ENCODE assay signal across 1 cellular context in the genomic region with DNA sequence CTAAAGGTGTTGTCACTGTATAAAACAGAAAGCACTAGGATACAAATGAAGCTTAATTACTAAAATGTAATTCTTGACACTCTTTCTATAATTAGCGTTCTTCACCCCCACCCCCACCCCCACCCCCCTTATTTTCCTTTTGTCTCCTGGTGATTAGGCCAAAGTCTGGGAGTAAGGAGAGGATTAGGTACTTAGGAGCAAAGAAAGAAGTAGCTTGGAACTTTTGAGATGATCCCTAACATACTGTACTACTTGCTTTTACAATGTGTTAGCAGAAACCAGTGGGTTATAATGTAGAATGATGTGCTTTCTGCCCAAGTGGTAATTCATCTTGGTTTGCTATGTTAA.
TF ChIP-seq lines count a peak whose summit lies in the region.

No MANE protein-coding gene starts in this region.

TF ChIP-seq in WTC11, 78 proteins besides CTCF, POLR2A, EP300 and RAD21 (continued from another document):
- TF ChIP-seq, protein P1, sequence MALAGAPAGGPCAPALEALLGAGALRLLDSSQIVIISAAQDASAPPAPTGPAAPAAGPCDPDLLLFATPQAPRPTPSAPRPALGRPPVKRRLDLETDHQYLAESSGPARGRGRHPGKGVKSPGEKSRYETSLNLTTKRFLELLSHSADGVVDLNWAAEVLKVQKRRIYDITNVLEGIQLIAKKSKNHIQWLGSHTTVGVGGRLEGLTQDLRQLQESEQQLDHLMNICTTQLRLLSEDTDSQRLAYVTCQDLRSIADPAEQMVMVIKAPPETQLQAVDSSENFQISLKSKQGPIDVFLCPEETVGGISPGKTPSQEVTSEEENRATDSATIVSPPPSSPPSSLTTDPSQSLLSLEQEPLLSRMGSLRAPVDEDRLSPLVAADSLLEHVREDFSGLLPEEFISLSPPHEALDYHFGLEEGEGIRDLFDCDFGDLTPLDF (CRISPR knock-in tag; IDR thresholded peaks at IDR 0.05): no peak
- TF ChIP-seq, protein P2, sequence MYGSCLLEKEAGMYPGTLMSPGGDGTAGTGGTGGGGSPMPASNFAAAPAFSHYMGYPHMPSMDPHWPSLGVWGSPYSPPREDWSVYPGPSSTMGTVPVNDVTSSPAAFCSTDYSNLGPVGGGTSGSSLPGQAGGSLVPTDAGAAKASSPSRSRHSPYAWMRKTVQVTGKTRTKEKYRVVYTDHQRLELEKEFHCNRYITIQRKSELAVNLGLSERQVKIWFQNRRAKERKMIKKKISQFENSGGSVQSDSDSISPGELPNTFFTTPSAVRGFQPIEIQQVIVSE (CRISPR knock-in tag; IDR thresholded peaks at IDR 0.05; ENCODE audit: borderline replicate concordance): no peak
- TF ChIP-seq ZNF263 (CRISPR knock-in tag; IDR thresholded peaks at IDR 0.05; ENCODE audit: low read depth) (no peak), TP53 (CRISPR knock-in tag; IDR thresholded peaks at IDR 0.05) (no peak), ZNF121 (CRISPR knock-in tag; IDR thresholded peaks at IDR 0.05) (no peak), USF1 (CRISPR knock-in tag; IDR thresholded peaks at IDR 0.05) (no peak), ZNF416 (CRISPR knock-in tag; IDR thresholded peaks at IDR 0.05) (no peak), JAZF1 (CRISPR knock-in tag; IDR thresholded peaks at IDR 0.05) (no peak), ZNF423 (CRISPR knock-in tag; IDR thresholded peaks at IDR 0.05) (no peak)
- TF ChIP-seq, protein P3, sequence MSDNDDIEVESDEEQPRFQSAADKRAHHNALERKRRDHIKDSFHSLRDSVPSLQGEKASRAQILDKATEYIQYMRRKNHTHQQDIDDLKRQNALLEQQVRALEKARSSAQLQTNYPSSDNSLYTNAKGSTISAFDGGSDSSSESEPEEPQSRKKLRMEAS (CRISPR knock-in tag; IDR thresholded peaks at IDR 0.05): no peak
- TF ChIP-seq, protein P4, sequence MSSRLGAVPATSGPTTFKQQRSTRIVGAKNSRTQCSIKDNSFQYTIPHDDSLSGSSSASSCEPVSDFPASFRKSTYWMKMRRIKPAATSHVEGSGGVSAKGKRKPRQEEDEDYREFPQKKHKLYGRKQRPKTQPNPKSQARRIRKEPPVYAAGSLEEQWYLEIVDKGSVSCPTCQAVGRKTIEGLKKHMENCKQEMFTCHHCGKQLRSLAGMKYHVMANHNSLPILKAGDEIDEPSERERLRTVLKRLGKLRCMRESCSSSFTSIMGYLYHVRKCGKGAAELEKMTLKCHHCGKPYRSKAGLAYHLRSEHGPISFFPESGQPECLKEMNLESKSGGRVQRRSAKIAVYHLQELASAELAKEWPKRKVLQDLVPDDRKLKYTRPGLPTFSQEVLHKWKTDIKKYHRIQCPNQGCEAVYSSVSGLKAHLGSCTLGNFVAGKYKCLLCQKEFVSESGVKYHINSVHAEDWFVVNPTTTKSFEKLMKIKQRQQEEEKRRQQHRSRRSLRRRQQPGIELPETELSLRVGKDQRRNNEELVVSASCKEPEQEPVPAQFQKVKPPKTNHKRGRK (CRISPR knock-in tag; IDR thresholded peaks at IDR 0.05; ENCODE audit: borderline replicate concordance): no peak
- TF ChIP-seq, protein P5, sequence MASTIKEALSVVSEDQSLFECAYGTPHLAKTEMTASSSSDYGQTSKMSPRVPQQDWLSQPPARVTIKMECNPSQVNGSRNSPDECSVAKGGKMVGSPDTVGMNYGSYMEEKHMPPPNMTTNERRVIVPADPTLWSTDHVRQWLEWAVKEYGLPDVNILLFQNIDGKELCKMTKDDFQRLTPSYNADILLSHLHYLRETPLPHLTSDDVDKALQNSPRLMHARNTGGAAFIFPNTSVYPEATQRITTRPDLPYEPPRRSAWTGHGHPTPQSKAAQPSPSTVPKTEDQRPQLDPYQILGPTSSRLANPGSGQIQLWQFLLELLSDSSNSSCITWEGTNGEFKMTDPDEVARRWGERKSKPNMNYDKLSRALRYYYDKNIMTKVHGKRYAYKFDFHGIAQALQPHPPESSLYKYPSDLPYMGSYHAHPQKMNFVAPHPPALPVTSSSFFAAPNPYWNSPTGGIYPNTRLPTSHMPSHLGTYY (CRISPR knock-in tag; IDR thresholded peaks at IDR 0.05): no peak
